ENCODE assay signal across 1 cellular context in genomic region chr7:48094861-48095293, GRCh38.
TF ChIP-seq lines count a peak whose summit lies in the region.

No MANE protein-coding gene starts in this region.

TF ChIP-seq in SK-N-SH, 30 proteins besides CTCF, POLR2A, EP300 and RAD21 (continued from another document):
- TF ChIP-seq ZBTB33 (IDR thresholded peaks at IDR 0.05; ENCODE audit: borderline replicate concordance, low read depth): no peak
